In the genomic region with DNA sequence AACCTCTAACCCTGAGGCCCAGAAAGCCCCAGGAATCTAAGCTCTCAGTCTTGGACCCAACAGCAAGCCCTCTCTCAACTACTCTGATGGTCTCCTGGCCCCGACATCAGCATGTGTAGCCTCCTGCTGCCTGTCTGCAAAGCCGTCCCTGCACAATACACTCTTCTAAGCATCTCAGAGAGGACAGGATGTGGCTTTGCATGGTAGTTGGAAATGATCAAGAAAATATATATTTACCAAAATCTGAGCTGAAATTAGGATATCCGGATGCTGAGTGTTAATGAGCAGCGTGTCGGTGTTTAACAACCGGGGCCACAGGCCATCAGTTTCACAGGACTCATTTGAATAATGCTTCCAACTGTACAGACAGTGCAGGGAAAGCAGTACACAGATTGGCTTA, we compare ENCODE assay signal across 24 cellular contexts. TPM values are rescaled to one million over a fixed set of nuclear protein-coding genes. Genes with fewer than 3 reads are reported as not detected.
"Had no signal": no experiment of that assay in that cellular context is flagged by ENCODE, and none has a peak within 500 bp of the region (broad histone marks: within the 10 kb centered on the region; RNA-seq: fewer than 3 reads in every experiment).

No MANE protein-coding gene starts in this region.

- H3K4me1 ChIP-seq: adrenal gland, right atrium auricular region, vagina had no signal

- H3K27me3 Mint-ChIP-seq: activated naive CD4-positive, alpha-beta T cell treated with anti-CD3 and anti-CD28 coated beads, Interleukin-2, amount 50 U/mL, for 24 hours had no signal

- H3K4me3 Mint-ChIP-seq: activated CD4-positive, alpha-beta memory T cell treated with anti-CD3 and anti-CD28 coated beads, Interleukin-2, amount 10 ng/mL, durations not matched to agents 7 days and 5 days; activated naive CD4-positive, alpha-beta T cell treated with anti-CD3 and anti-CD28 coated beads, Interleukin-2, amount 50 U/mL, for 24 hours; endodermal cell; memory B cell; nephron; WTC11 had no signal

- H3K36me3 ChIP-seq: adrenal gland, cardiac muscle cell, left ventricle myocardium inferior, right atrium auricular region, transverse colon, vagina had no signal

- H3K27me3 ChIP-seq: cardiac muscle cell, dorsolateral prefrontal cortex, right atrium auricular region, vagina had no signal

- H3K4me1 Mint-ChIP-seq: memory B cell had no signal

- H3K4me3 ChIP-seq: adrenal gland, cardiac muscle cell, dorsolateral prefrontal cortex, left ventricle myocardium inferior, right atrium auricular region, skin epidermis, transverse colon, vagina had no signal

- H3K27ac ChIP-seq: adrenal gland, cardiac muscle cell, dorsolateral prefrontal cortex, left ventricle myocardium inferior, right atrium auricular region, skin epidermis, transverse colon, vagina had no signal

- H3K27ac Mint-ChIP-seq: activated CD4-positive, alpha-beta memory T cell treated with anti-CD3 and anti-CD28 coated beads, Interleukin-2, amount 10 ng/mL, durations not matched to agents 7 days and 5 days; activated naive CD4-positive, alpha-beta T cell treated with anti-CD3 and anti-CD28 coated beads, Interleukin-2, amount 50 U/mL, for 24 hours; endodermal cell; memory B cell; progenitor cell of endocrine pancreas; WTC11 had no signal

- ATAC-seq: stimulated activated naive CD8-positive, alpha-beta T cell treated with anti-CD3 and anti-CD28 coated beads, Interleukin-15, Interleukin-2, amounts not matched to agents 100 U/mL and 50 U/mL, for 24 hours; WTC11 had no signal

- H3K36me3 Mint-ChIP-seq: WTC11 had no signal

- H3K9me3 ChIP-seq: adrenal gland, vagina had no signal

- H3K9me3 Mint-ChIP-seq: activated CD4-positive, alpha-beta memory T cell treated with anti-CD3 and anti-CD28 coated beads, Interleukin-2, amount 10 ng/mL, durations not matched to agents 7 days and 5 days had no signal

- DNase-seq: activated CD4-positive, alpha-beta memory T cell treated with anti-CD3 and anti-CD28 coated beads, Interleukin-2, amount 10 ng/mL, durations not matched to agents 7 days and 5 days; activated CD4-positive, alpha-beta T cell treated with anti-CD3 and anti-CD28 coated beads for 4 hours; activated effector memory CD4-positive, alpha-beta T cell treated with anti-CD3 and anti-CD28 coated beads, Interleukin-2, amount 50 U/mL, for 16 hours; activated T-cell treated with anti-CD3 and anti-CD28 coated beads, Interleukin-2, amount 50 U/mL, for 48 hours; dorsolateral prefrontal cortex; endodermal cell; erythroblast; hippocampal formation; kidney; left ventricle myocardium inferior; occipital lobe; stimulated activated CD4-positive, alpha-beta T cell treated with anti-CD3 and anti-CD28 coated beads, Interleukin-4, amount 100 ng/mL, for 24 hours; stimulated activated naive CD8-positive, alpha-beta T cell treated with anti-CD3 and anti-CD28 coated beads, Interleukin-15, Interleukin-2, amounts not matched to agents 100 U/mL and 50 U/mL, for 24 hours; transverse colon had no signal

RNA-seq across cellular contexts. Expression of gene SIM2, which starts 59.1 kb away (rescaled TPM):
- total RNA-seq: cardiac muscle cell, endodermal cell, left ventricle myocardium inferior, occipital lobe, right atrium auricular region, vagina had no signal
